In genomic region chr6:119102901-119103300, GRCh38 we compare ENCODE assay signal across 8 cellular contexts. TPM values are rescaled to one million over a fixed set of nuclear protein-coding genes. Genes with fewer than 3 reads are reported as not detected.
"Had no signal": no experiment of that assay in that cellular context is flagged by ENCODE, and none has a peak within 500 bp of the region (broad histone marks: within the 10 kb centered on the region; RNA-seq: fewer than 3 reads in every experiment).

No MANE protein-coding gene starts in this region.

- ATAC-seq: GM12878 had no signal

- DNase-seq: GDM1, GF-D8 had no signal

- H3K4me3 ChIP-seq: GM12878 had no signal

- FAIRE-seq: G401.6, GM12878, GM12891, GM12892, GM18507, GM19239 had no signal

RNA-seq across cellular contexts. Expression of gene FAM184A, which starts 24.4 kb away (rescaled TPM):
- total RNA-seq: GM12878 had no signal
